Comparison of ENCODE assay signal across 15 cellular contexts in genomic region chr2:223787358-223787757, GRCh38. TPM values are rescaled to one million over a fixed set of nuclear protein-coding genes. Genes with fewer than 3 reads are reported as not detected.
DNase-seq lines count a peak whose midpoint lies in the region; ATAC-seq and TF ChIP-seq lines count a peak whose summit lies in the region.
"Had no signal": no experiment of that assay in that cellular context is flagged by ENCODE, and none has a peak within 500 bp of the region (broad histone marks: within the 10 kb centered on the region; RNA-seq: fewer than 3 reads in every experiment).

No MANE protein-coding gene starts in this region.

- H3K27ac Mint-ChIP-seq in naive B cell = peak overlapping the region; percentile 82 to 96 (median 92)
- no peak overlapping the region for H3K27ac Mint-ChIP-seq in CD4-positive, alpha-beta memory T cell
- H3K27ac Mint-ChIP-seq: T-helper 2 cell treated with Interferon-gamma antibody and Interleukin-4, amounts not matched to agents 5 μg/mL and 100 μg/mL, for 36 hours had no signal

- no peak overlapping the region for H3K4me2 ChIP-seq in PC-9

- CTCF ChIA-PET in CD4-positive, alpha-beta memory T cell (lab: Charles Lee; ENCODE audit: partially characterized antibody) = interaction anchor here (1.4 kb wide), 1 partner anchor 206 kb away, joined by 4 read pairs; no protein-coding TSS in a partner anchor
- CTCF ChIA-PET in PC-9 (lab: Charles Lee) = no interaction called here

- H4K20me1 ChIP-seq in PC-9 (ENCODE audit: insufficient read depth) = no peaks in the 10 kb centered on the region

- peaks cover 0 to 3% (median 0%) of the 10 kb centered on the region in 7 donors for H3K9me3 Mint-ChIP-seq in naive B cell
- peaks cover 0 to 4% (median 0%) of the 10 kb centered on the region in 8 donors for H3K9me3 Mint-ChIP-seq in CD4-positive, alpha-beta memory T cell
- H3K9me3 Mint-ChIP-seq: T-helper 2 cell treated with Interferon-gamma antibody and Interleukin-4, amounts not matched to agents 5 μg/mL and 100 μg/mL, for 36 hours had no signal

- ATAC-seq in GM19023 (IDR thresholded peaks at IDR 0.05; ENCODE audit: unreplicated experiment) (peak; percentile 49), GM21786 (IDR thresholded peaks at IDR 0.05; ENCODE audit: unreplicated experiment) (peak; percentile 47), HG03460 (IDR thresholded peaks at IDR 0.05; ENCODE audit: unreplicated experiment) (peak; percentile 22), naive B cell (ENCODE audit: low read depth in 2 of 2) (peak; percentile 77), GM21825 (IDR thresholded peaks at IDR 0.05; ENCODE audit: unreplicated experiment) (no peak)

- no peak overlapping the region for H3K4me3 ChIP-seq in CD4-positive, alpha-beta memory T cell (ENCODE audit: low read length in 2 of 2)
- no peak overlapping the region for H3K4me3 ChIP-seq in PC-9
- H3K4me3 ChIP-seq in prostate gland = no peak overlapping the region
- H3K4me3 ChIP-seq: suprapubic skin had no signal

- no peaks in the 10 kb centered on the region for H3K4me1 ChIP-seq in CD4-positive, alpha-beta memory T cell (ENCODE audit: insufficient read depth, low read length)
- H3K4me1 ChIP-seq in PC-9 (replicated peaks; ENCODE audit: insufficient read depth) = no peaks in the 10 kb centered on the region
- H3K4me1 ChIP-seq in prostate gland (replicated peaks) = no peaks in the 10 kb centered on the region
- H3K4me1 ChIP-seq: suprapubic skin had no signal

- H3K27me3 ChIP-seq in CD4-positive, alpha-beta memory T cell (ENCODE audit: insufficient read depth, low read length) = no peaks in the 10 kb centered on the region
- H3K27me3 ChIP-seq in PC-9 (ENCODE audit: insufficient read depth, low read depth) (no peaks in the 10 kb centered on the region), prostate gland (replicated peaks; ENCODE audit: insufficient read depth) (no peaks in the 10 kb centered on the region)
- H3K27me3 ChIP-seq: suprapubic skin had no signal

- TF ChIP-seq CTCF in PC-9 (conservative IDR thresholded peaks at IDR 0.05) (no peak), prostate gland (IDR thresholded peaks at IDR 0.05) (no peak)

- no peak for TF ChIP-seq POLR2A in prostate gland (IDR thresholded peaks at IDR 0.05)

- peaks cover 0 to 4% of the 10 kb centered on the region in 2 donors for H3K36me3 Mint-ChIP-seq in naive B cell
- H3K36me3 Mint-ChIP-seq in CD4-positive, alpha-beta memory T cell = no peaks in the 10 kb centered on the region

- intact Hi-C loops in CD4-positive, alpha-beta memory T cell (cut with micrococcal nuclease) = no loop called here
- intact Hi-C loops in PC-9 (cut with micrococcal nuclease; ENCODE audit: unreplicated experiment) (no loop called here), prostate gland (cut with DNase I) (no loop called here)

- H2AFZ ChIP-seq in PC-9 = no peak overlapping the region

- H3K27me3 Mint-ChIP-seq in naive B cell = no peaks in the 10 kb centered on the region
- H3K27me3 Mint-ChIP-seq in CD4-positive, alpha-beta memory T cell = no peaks in the 10 kb centered on the region

- peaks cover 42 to 68% (median 53%) of the 10 kb centered on the region in 3 donors for H3K4me1 Mint-ChIP-seq in naive B cell
- peaks cover 0 to 1% (median 0%) of the 10 kb centered on the region in 4 donors for H3K4me1 Mint-ChIP-seq in CD4-positive, alpha-beta memory T cell

- H3K4me3 Mint-ChIP-seq in naive B cell = peak overlapping the region in 3 of 8 donors; percentile 6 to 59 (median 41)
- H3K4me3 Mint-ChIP-seq in CD4-positive, alpha-beta memory T cell = no peak overlapping the region
- H3K4me3 Mint-ChIP-seq: T-helper 2 cell treated with Interferon-gamma antibody and Interleukin-4, amounts not matched to agents 5 μg/mL and 100 μg/mL, for 36 hours had no signal

- H3K36me3 ChIP-seq in CD4-positive, alpha-beta memory T cell (ENCODE audit: insufficient read depth, low read length) = no peaks in the 10 kb centered on the region
- no peaks in the 10 kb centered on the region for H3K36me3 ChIP-seq in PC-9 (ENCODE audit: low read depth)
- no peaks in the 10 kb centered on the region for H3K36me3 ChIP-seq in prostate gland
- H3K36me3 ChIP-seq: suprapubic skin had no signal

- H3K9me3 ChIP-seq in CD4-positive, alpha-beta memory T cell (ENCODE audit: control insufficient read depth in 1 of 2, low read length in 2 of 2) = no peaks in the 10 kb centered on the region
- H3K9me3 ChIP-seq in PC-9 (ENCODE audit: insufficient read depth, low read depth) (0 out of 2 replicates have a peak, but pooled peaks cover 4% of the 10 kb centered on the region), prostate gland (no peaks in the 10 kb centered on the region)
- H3K9me3 ChIP-seq: suprapubic skin had no signal

- DNase-seq in naive B cell (peak; percentile 11), PC-9 (no peak), prostate gland (ENCODE audit: low spot score) (no peak)
- no peak for DNase-seq in CD4-positive, alpha-beta memory T cell
- DNase-seq: activated CD4-positive, alpha-beta T cell treated with anti-CD3 and anti-CD28 coated beads, Interleukin-2, amount 50 U/mL, for 48 hours; activated effector memory CD4-positive, alpha-beta T cell treated with anti-CD3 and anti-CD28 coated beads, Interleukin-2, amount 50 U/mL, for 16 hours; C1 segment of cervical spinal cord; NCI-H1048; NCI-H446 had no signal

- H3K9me2 ChIP-seq in PC-9 (ENCODE audit: insufficient read depth) = no peaks in the 10 kb centered on the region

- no TSS peak for BruUV-seq in PC-9 (replicated peaks; lab: Mats Ljungman, UMichigan)

- H3F3A ChIP-seq in PC-9 (ENCODE audit: insufficient read depth, low read depth) = peaks cover 7% of the 10 kb centered on the region; the same call in 1 of the 2 replicates

- no peak overlapping the region for H3K27ac ChIP-seq in CD4-positive, alpha-beta memory T cell (ENCODE audit: low read depth, low read length)
- H3K27ac ChIP-seq in PC-9 = no peak overlapping the region
- no peak overlapping the region for H3K27ac ChIP-seq in prostate gland
- H3K27ac ChIP-seq: suprapubic skin had no signal

- peaks cover 56% of the 10 kb centered on the region for H3K79me2 ChIP-seq in PC-9 (ENCODE audit: low read depth)

- POLR2A ChIA-PET in CD4-positive, alpha-beta memory T cell (lab: Charles Lee; ENCODE audit: partially characterized antibody) = no interaction called here
- POLR2A ChIA-PET in PC-9 (lab: Charles Lee; ENCODE audit: unreplicated experiment) = no interaction called here

- 98% methylated on average over 2 of the region's 2 CpGs for WGBS in prostate gland

RNA-seq across cellular contexts. Expression of gene AP1S3, which starts 50.0 kb away (rescaled TPM):
- polyA plus RNA-seq in naive B cell (ENCODE audit: low read depth in 6 of 6) = 10 to 100 TPM in 3 of 6 donors, 1 to 10 TPM in 3; 7.6 to 17.5 (median 12.2) TPM
- 1 to 10 TPM in 1 of 2 experiments, under 1 TPM in 1; 0.96 to 1.1 TPM for total RNA-seq in CD4-positive, alpha-beta memory T cell
- 1 to 10 TPM; 1.3 to 2.6 TPM for polyA plus RNA-seq in CD4-positive, alpha-beta memory T cell
- 61.3 and 73.3 TPM in 2 replicates for total RNA-seq in PC-9 (2021)
- 1 to 10 TPM; 2.7 to 7.7 TPM for total RNA-seq in prostate gland

Comparison
In these comparisons a context has a peak if more than half of its experiments do, and no peak if none do; other contexts are left out.
1. H3K27ac Mint-ChIP-seq: peak in naive B cell (6 of 6); none in CD4-positive, alpha-beta memory T cell (0 of 7).